Comparison of ENCODE assay signal across 1 cellular context in the genomic region with DNA sequence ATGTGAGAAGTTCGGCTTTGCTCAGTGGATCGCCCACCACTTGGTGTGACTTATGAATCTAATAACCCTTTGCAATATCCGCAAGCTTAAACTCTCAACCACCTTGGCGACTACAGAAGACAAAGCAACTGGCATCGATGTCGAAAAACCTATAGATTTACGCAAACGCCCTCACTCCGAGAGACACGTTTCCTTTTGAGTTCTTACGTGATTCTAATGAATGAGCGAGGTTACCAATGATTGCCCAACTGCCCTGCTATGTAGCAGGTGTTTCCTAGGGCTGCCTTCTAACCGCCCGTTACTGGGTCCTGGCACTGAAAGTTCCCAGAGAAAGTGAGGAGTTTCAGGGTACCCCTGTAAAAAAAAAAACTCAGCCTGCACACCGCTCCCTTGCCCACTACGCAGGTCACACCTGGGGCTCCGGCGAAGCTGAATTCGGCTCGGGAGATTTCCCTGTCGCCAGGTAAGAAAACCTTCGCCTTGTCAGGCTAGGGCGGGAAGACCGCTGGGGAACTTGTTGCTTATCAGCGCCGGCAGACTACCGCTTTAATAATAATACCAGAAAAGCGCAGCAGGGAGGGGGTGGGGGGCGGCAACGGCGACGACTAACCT.
TF ChIP-seq lines count a peak whose summit lies in the region.

No MANE protein-coding gene starts in this region.

TF ChIP-seq in GM23338, 12 proteins besides CTCF, POLR2A, EP300 and RAD21 (continued from another document):
- TF ChIP-seq ZNF462 (CRISPR knock-in tag; IDR thresholded peaks at IDR 0.05) = no peak
TF ChIP-seq in GM23338: peak in this region for 1.
